10 cellular contexts compared by ENCODE assay signal in genomic region chr15:39453500-39454073, GRCh38.
A peak's percentile ranks its signal among the peaks of the same experiment; 100 is the strongest.
DNase-seq lines count a peak whose midpoint lies in the region; ATAC-seq, FAIRE-seq and TF ChIP-seq lines count a peak whose summit lies in the region.
"Had no signal": no experiment of that assay in that cellular context is flagged by ENCODE, and none has a peak within 500 bp of the region (broad histone marks: within the 10 kb centered on the region; RNA-seq: fewer than 3 reads in every experiment).

No MANE protein-coding gene starts in this region.

- no peaks in the 10 kb centered on the region for H3K4me1 Mint-ChIP-seq in CD8-positive, alpha-beta T cell (ENCODE audit: low read depth)

- no peaks in the 10 kb centered on the region for H3K9me3 Mint-ChIP-seq in CD8-positive, alpha-beta T cell

- H3K36me3 ChIP-seq in CD8-positive, alpha-beta T cell (ENCODE audit: insufficient read depth, low read length), result no peaks in the 10 kb centered on the region
- no peaks in the 10 kb centered on the region for H3K36me3 ChIP-seq in effector memory CD4-positive, alpha-beta T cell (ENCODE audit: control insufficient read depth, insufficient read depth, low read length)
- H3K36me3 ChIP-seq: SJSA1 had no signal

- no peaks in the 10 kb centered on the region for H3K9me3 ChIP-seq in CD8-positive, alpha-beta T cell (ENCODE audit: low read length)
- H3K9me3 ChIP-seq in effector memory CD4-positive, alpha-beta T cell (ENCODE audit: control insufficient read depth, low read length), result no peaks in the 10 kb centered on the region
- H3K9me3 ChIP-seq: SJSA1 had no signal

- CTCF ChIA-PET in CD8-positive, alpha-beta T cell (lab: Charles Lee), result no interaction called here

- H3K27ac Mint-ChIP-seq in CD8-positive, alpha-beta T cell, result no peak overlapping the region

- DNase-seq in GM20000 (ENCODE audit: low spot score), result peak; percentile 53
- DNase-seq in mesenteric fat pad (ENCODE audit: low spot score), result no peak
- no peak for DNase-seq in CD8-positive, alpha-beta T cell
- DNase-seq in effector memory CD4-positive, alpha-beta T cell, result no peak
- no peak for DNase-seq in NCI-H1105 treated with DMSO at 0.1 percent for 48 hours (lab: John Stamatoyannopoulos, UW)
- DNase-seq: activated naive CD4-positive, alpha-beta T cell had no signal

- intact Hi-C loops in CD8-positive, alpha-beta T cell (cut with DNase I, micrococcal nuclease), result no loop called here

- no peaks in the 10 kb centered on the region for H3K36me3 Mint-ChIP-seq in CD8-positive, alpha-beta T cell

- peak; percentile 33 for FAIRE-seq in colon (lab: Jason Lieb, UNC)

- no peak overlapping the region for H3K4me3 Mint-ChIP-seq in CD8-positive, alpha-beta T cell

- H3K27ac ChIP-seq in CD8-positive, alpha-beta T cell (ENCODE audit: low read depth, low read length), result no peak overlapping the region
- H3K27ac ChIP-seq in effector memory CD4-positive, alpha-beta T cell (ENCODE audit: insufficient read depth, low read length, poor library complexity, severe bottlenecking), result no peak overlapping the region
- H3K27ac ChIP-seq: SJSA1 had no signal

- H3K4me3 ChIP-seq in CD8-positive, alpha-beta T cell (ENCODE audit: low read depth, low read length), result no peak overlapping the region
- no peak overlapping the region for H3K4me3 ChIP-seq in effector memory CD4-positive, alpha-beta T cell (ENCODE audit: insufficient read depth, low read depth, low read length, poor library complexity, severe bottlenecking)
- H3K4me3 ChIP-seq: SJSA1 had no signal

- no peaks in the 10 kb centered on the region for H3K27me3 ChIP-seq in CD8-positive, alpha-beta T cell (ENCODE audit: insufficient read depth, low read length)
- H3K27me3 ChIP-seq in effector memory CD4-positive, alpha-beta T cell (replicated peaks; ENCODE audit: control insufficient read depth, insufficient read depth, low read length, poor library complexity, severe bottlenecking), result peaks cover 3% of the 10 kb centered on the region
- H3K27me3 ChIP-seq: SJSA1 had no signal

- TF ChIP-seq CTCF in GM20000 (IDR thresholded peaks at IDR 0.05; ENCODE audit: extremely low read depth, missing control alignments), result no peak
- TF ChIP-seq CTCF in CD8-positive, alpha-beta T cell (IDR thresholded peaks at IDR 0.05), result no peak

- H3K27me3 Mint-ChIP-seq in CD8-positive, alpha-beta T cell (ENCODE audit: low read depth), result peaks cover 4% of the 10 kb centered on the region

- no peaks in the 10 kb centered on the region for H3K4me1 ChIP-seq in CD8-positive, alpha-beta T cell (ENCODE audit: insufficient read depth, low read length)
- H3K4me1 ChIP-seq in effector memory CD4-positive, alpha-beta T cell (ENCODE audit: control insufficient read depth, insufficient read depth, low read length, poor library complexity, severe bottlenecking), result no peaks in the 10 kb centered on the region

- POLR2A ChIA-PET in CD8-positive, alpha-beta T cell (lab: Charles Lee), result no interaction called here

- ATAC-seq in GM18499 (IDR thresholded peaks at IDR 0.05; ENCODE audit: insufficient read depth, unreplicated experiment), result peak; percentile 78
- peak; percentile 81 for ATAC-seq in HG03469 (IDR thresholded peaks at IDR 0.05; ENCODE audit: unreplicated experiment)
- ATAC-seq in CD8-positive, alpha-beta T cell, result no peak
